22 cellular contexts compared by ENCODE assay signal in genomic region chr14:75806247-75806876, GRCh38.
DNase-seq lines count a peak whose midpoint lies in the region; ATAC-seq, FAIRE-seq and TF ChIP-seq lines count a peak whose summit lies in the region.
"Had no signal": no experiment of that assay in that cellular context is flagged by ENCODE, and none has a peak within 500 bp of the region (broad histone marks: within the 10 kb centered on the region; RNA-seq: fewer than 3 reads in every experiment).

No MANE protein-coding gene starts in this region.

- no peaks in the 10 kb centered on the region for H3K27me3 Mint-ChIP-seq in MCF 10A (ENCODE audit: insufficient read depth, unreplicated experiment)
- no peaks in the 10 kb centered on the region for H3K27me3 Mint-ChIP-seq in chondrocyte (ENCODE audit: low read depth)
- H3K27me3 Mint-ChIP-seq: activated CD4-positive, alpha-beta memory T cell treated with anti-CD3 and anti-CD28 coated beads, Interleukin-2, amount 10 ng/mL, durations not matched to agents 7 days and 5 days; central memory CD8-positive, alpha-beta T cell had no signal

- intact Hi-C loops in MCF 10A (cut with micrococcal nuclease) (no loop called here), breast epithelium (cut with DNase I; ENCODE audit: low total_unique reads) (loop anchor here (10.0 kb wide), 1 partner anchor 168 kb away; no protein-coding TSS in a partner anchor)

- TF ChIP-seq CTCF in MCF 10A (IDR thresholded peaks at IDR 0.05; ENCODE audit: unreplicated experiment): no peak
- no peak for TF ChIP-seq CTCF in breast epithelium (IDR thresholded peaks at IDR 0.05)
- no peak for TF ChIP-seq CTCF in chondrocyte (IDR thresholded peaks at IDR 0.05)

- CTCF ChIA-PET in MCF 10A (lab: Yijun Ruan, JAX): interaction anchor here (0.5 to 1.1 kb wide), 3 partner anchors 20 to 387 kb away, joined by 3 to 4 read pairs (median 4); no protein-coding TSS in a partner anchor

- WGBS in small intestine, 3 donors: 90 to 94% (median 91%) methylated on average over 5 of the region's 5 CpGs

- no peaks in the 10 kb centered on the region for H3K36me3 ChIP-seq in breast epithelium
- no peaks in the 10 kb centered on the region for H3K36me3 ChIP-seq in small intestine (ENCODE audit: control insufficient read depth in 2 of 2, insufficient read depth in 2 of 2, low read length in 2 of 2)
- H3K36me3 ChIP-seq: thoracic aorta had no signal

- no peaks in the 10 kb centered on the region for H3K9me3 Mint-ChIP-seq in MCF 10A (ENCODE audit: unreplicated experiment)
- no peaks in the 10 kb centered on the region for H3K9me3 Mint-ChIP-seq in chondrocyte (ENCODE audit: low read depth)
- no peaks in the 10 kb centered on the region for H3K9me3 Mint-ChIP-seq in stimulated activated effector memory CD8-positive, alpha-beta T cell treated with anti-CD3 and anti-CD28 coated beads, Interleukin-12 subunit alpha, Interleukin-12 subunit beta, amount 100 ng/mL, for 72 hours
- H3K9me3 Mint-ChIP-seq: activated CD4-positive, alpha-beta memory T cell treated with anti-CD3 and anti-CD28 coated beads, Interleukin-2, amount 10 ng/mL, durations not matched to agents 7 days and 5 days; central memory CD8-positive, alpha-beta T cell; WTC11 had no signal

- H3K27ac ChIP-seq in breast epithelium: no peak overlapping the region
- H3K27ac ChIP-seq in small intestine (ENCODE audit: low read depth in 1 of 2, low read length in 1 of 2): no peak overlapping the region
- H3K27ac ChIP-seq: BLaER1 treated with 17β-estradiol and CSF1 and Interleukin-3, amounts not matched to agents 10 nM and 100 nM; KMS-11; RWPE1 had no signal

- TF ChIP-seq POLR2A in breast epithelium (IDR thresholded peaks at IDR 0.05): no peak

- H3K4me1 Mint-ChIP-seq in MCF 10A (ENCODE audit: insufficient read depth, unreplicated experiment): peaks cover 6% of the 10 kb centered on the region
- peaks cover 35% of the 10 kb centered on the region for H3K4me1 Mint-ChIP-seq in chondrocyte (ENCODE audit: low read depth)
- H3K4me1 Mint-ChIP-seq in stimulated activated effector memory CD8-positive, alpha-beta T cell treated with anti-CD3 and anti-CD28 coated beads, Interleukin-12 subunit alpha, Interleukin-12 subunit beta, amount 100 ng/mL, for 72 hours: no peaks in the 10 kb centered on the region
- H3K4me1 Mint-ChIP-seq: activated CD4-positive, alpha-beta memory T cell treated with anti-CD3 and anti-CD28 coated beads, Interleukin-2, amount 10 ng/mL, durations not matched to agents 7 days and 5 days; central memory CD8-positive, alpha-beta T cell had no signal

- H3K36me3 Mint-ChIP-seq in MCF 10A (ENCODE audit: insufficient read depth, unreplicated experiment) (peaks cover 15% of the 10 kb centered on the region), chondrocyte (ENCODE audit: low read depth) (peaks cover 1% of the 10 kb centered on the region)
- H3K36me3 Mint-ChIP-seq in stimulated activated effector memory CD8-positive, alpha-beta T cell treated with anti-CD3 and anti-CD28 coated beads, Interleukin-12 subunit alpha, Interleukin-12 subunit beta, amount 100 ng/mL, for 72 hours: peaks cover 6% of the 10 kb centered on the region
- H3K36me3 Mint-ChIP-seq: WTC11 had no signal

- H3K4me3 ChIP-seq in breast epithelium (no peak overlapping the region), small intestine (ENCODE audit: low read depth in 1 of 2, low read length in 2 of 2) (no peak overlapping the region)
- H3K4me3 ChIP-seq: BLaER1 treated with 17β-estradiol and CSF1 and Interleukin-3, amounts not matched to agents 10 nM and 100 nM; thoracic aorta had no signal

- H3K9me3 ChIP-seq in breast epithelium (no peaks in the 10 kb centered on the region), small intestine (ENCODE audit: control insufficient read depth, low read depth) (no peaks in the 10 kb centered on the region)
- H3K9me3 ChIP-seq: BLaER1 treated with 17β-estradiol and CSF1 and Interleukin-3, amounts not matched to agents 10 nM and 100 nM; thoracic aorta had no signal

- no peak for ATAC-seq in HG03095 (IDR thresholded peaks at IDR 0.05; ENCODE audit: unreplicated experiment)
- ATAC-seq in stimulated activated effector memory CD8-positive, alpha-beta T cell treated with anti-CD3 and anti-CD28 coated beads, Interleukin-12 subunit alpha, Interleukin-12 subunit beta, amount 100 ng/mL, for 72 hours: no peak
- ATAC-seq: left lobe of liver, WTC11 had no signal

- no peak for FAIRE-seq in small intestine (lab: Jason Lieb, UNC)

- DNase-seq in MCF 10A (ENCODE audit: unreplicated experiment) (peak; percentile 1), breast epithelium (ENCODE audit: low spot score in 2 of 2) (no peak), chondrocyte (ENCODE audit: low spot score) (no peak), inferior parietal cortex (ENCODE audit: extremely low spot score) (peak; percentile 27), small intestine (peak; percentile 9), NCI-H128 (lab: John Stamatoyannopoulos, UW; ENCODE audit: unreplicated experiment) (no peak)
- DNase-seq in stimulated activated effector memory CD8-positive, alpha-beta T cell treated with anti-CD3 and anti-CD28 coated beads, Interleukin-12 subunit alpha, Interleukin-12 subunit beta, amount 100 ng/mL, for 72 hours (ENCODE audit: low spot score in 2 of 2): no peak
- DNase-seq: activated CD4-positive, alpha-beta memory T cell treated with anti-CD3 and anti-CD28 coated beads, Interleukin-2, amount 10 ng/mL, durations not matched to agents 7 days and 5 days; activated naive CD4-positive, alpha-beta T cell; activated T-cell treated with anti-CD3 and anti-CD28 coated beads for 4 hours; GDM1; NCI-H1930; retina; T-helper 9 cell had no signal

- H3K27ac Mint-ChIP-seq in MCF 10A (ENCODE audit: low read depth, unreplicated experiment) (no peak overlapping the region), chondrocyte (ENCODE audit: unreplicated experiment) (peak overlapping the region; percentile 39)
- no peak overlapping the region for H3K27ac Mint-ChIP-seq in stimulated activated effector memory CD8-positive, alpha-beta T cell treated with anti-CD3 and anti-CD28 coated beads, Interleukin-12 subunit alpha, Interleukin-12 subunit beta, amount 100 ng/mL, for 72 hours
- H3K27ac Mint-ChIP-seq: activated CD4-positive, alpha-beta memory T cell treated with anti-CD3 and anti-CD28 coated beads, Interleukin-2, amount 10 ng/mL, durations not matched to agents 7 days and 5 days; WTC11 had no signal

- BruUV-seq in MCF 10A (replicated peaks; lab: Mats Ljungman, UMichigan): no TSS peak

- POLR2A ChIA-PET in MCF 10A (lab: Yijun Ruan, JAX): interaction anchor here (0.7 to 1.2 kb wide), 4 partner anchors 12 to 180 kb away, joined by 3 to 4 read pairs (median 3); partner anchors contain the start of gene IFT43

- no peak overlapping the region for H3K4me3 Mint-ChIP-seq in MCF 10A (ENCODE audit: unreplicated experiment)
- H3K4me3 Mint-ChIP-seq in chondrocyte (ENCODE audit: unreplicated experiment): no peak overlapping the region
- no peak overlapping the region for H3K4me3 Mint-ChIP-seq in stimulated activated effector memory CD8-positive, alpha-beta T cell treated with anti-CD3 and anti-CD28 coated beads, Interleukin-12 subunit alpha, Interleukin-12 subunit beta, amount 100 ng/mL, for 72 hours
- H3K4me3 Mint-ChIP-seq: activated CD4-positive, alpha-beta memory T cell treated with anti-CD3 and anti-CD28 coated beads, Interleukin-2, amount 10 ng/mL, durations not matched to agents 7 days and 5 days; central memory CD8-positive, alpha-beta T cell; WTC11 had no signal

- H3K27me3 ChIP-seq in breast epithelium: no peaks in the 10 kb centered on the region
- no peaks in the 10 kb centered on the region for H3K27me3 ChIP-seq in small intestine (ENCODE audit: control insufficient read depth in 2 of 2, insufficient read depth in 2 of 2, low read length in 2 of 2)
- H3K27me3 ChIP-seq: BLaER1 treated with 17β-estradiol and CSF1 and Interleukin-3, amounts not matched to agents 10 nM and 100 nM had no signal

- H3K4me1 ChIP-seq in breast epithelium: no peaks in the 10 kb centered on the region
- no peaks in the 10 kb centered on the region for H3K4me1 ChIP-seq in small intestine (ENCODE audit: control insufficient read depth in 2 of 2, insufficient read depth in 1 of 2, low read depth in 1 of 2, low read length in 1 of 2)

Comparison
In these comparisons a context has a peak if more than half of its experiments do, and no peak if none do; other contexts are left out.
1. DNase-seq: peak in MCF 10A (single experiment), inferior parietal cortex (single experiment) and small intestine (single experiment); none in breast epithelium (0 of 2), chondrocyte (single experiment), NCI-H128 (single experiment) and stimulated activated effector memory CD8-positive, alpha-beta T cell treated with anti-CD3 and anti-CD28 coated beads, Interleukin-12 subunit alpha, Interleukin-12 subunit beta, amount 100 ng/mL, for 72 hours (0 of 2).